Comparison of ENCODE assay signal across 1 cellular context in the genomic region with DNA sequence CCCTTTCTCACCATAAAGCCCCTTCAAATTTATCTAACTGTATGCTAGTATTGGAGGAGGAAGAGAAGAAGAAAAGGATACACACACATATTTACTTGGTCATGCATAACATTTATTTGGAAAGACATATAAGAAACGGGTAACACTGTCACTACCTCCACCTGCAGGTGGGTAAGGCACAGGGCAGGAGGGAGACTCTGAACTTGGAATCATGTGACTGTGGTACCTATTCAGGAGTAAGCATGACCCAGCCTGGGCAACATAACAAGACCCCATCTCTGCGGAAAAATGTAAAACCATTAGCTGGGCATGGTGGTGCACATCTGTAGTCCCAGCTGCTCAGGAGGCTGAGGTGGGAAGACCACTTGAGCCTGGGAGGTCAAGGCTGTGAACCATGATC.
TF ChIP-seq lines count a peak whose summit lies in the region.

No MANE protein-coding gene starts in this region.

TF ChIP-seq in HepG2, 621 proteins besides CTCF, POLR2A, EP300 and RAD21 (continued from another document):
- TF ChIP-seq ZNF781 (CRISPR knock-in tag; IDR thresholded peaks at IDR 0.05; ENCODE audit: borderline replicate concordance, not compliant biosample characterization), result no peak
